14 cellular contexts compared by ENCODE assay signal in the genomic region with DNA sequence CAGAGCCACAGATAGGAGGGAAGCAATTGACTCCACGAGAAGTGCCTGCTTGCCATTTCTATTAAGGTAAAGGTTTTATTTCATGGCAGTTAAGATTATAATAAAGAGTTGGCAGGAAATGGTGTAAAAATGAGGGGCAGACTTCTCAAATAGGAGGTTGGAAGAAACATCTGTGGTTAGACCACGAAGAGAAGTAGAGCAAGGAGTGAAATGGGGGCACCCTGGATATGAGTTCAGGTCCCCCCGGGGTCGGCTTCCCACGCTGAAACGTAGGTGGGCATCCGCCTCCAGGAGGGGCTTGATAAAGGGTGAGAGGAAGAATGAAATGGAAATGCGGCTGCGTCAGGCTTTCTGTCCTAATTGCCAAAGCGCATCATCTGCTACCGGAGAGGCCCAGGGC.
A peak's percentile ranks its signal among the peaks of the same experiment; 100 is the strongest.
DNase-seq lines count a peak whose midpoint lies in the region; ATAC-seq lines count a peak whose summit lies in the region.
"Had no signal": no experiment of that assay in that cellular context is flagged by ENCODE, and none has a peak within 500 bp of the region (broad histone marks: within the 10 kb centered on the region; RNA-seq: fewer than 3 reads in every experiment).

No MANE protein-coding gene starts in this region.

- H3K4me1 Mint-ChIP-seq in T-helper 17 cell = peaks cover 20% of the 10 kb centered on the region
- peaks cover 46% of the 10 kb centered on the region for H3K4me1 Mint-ChIP-seq in dendritic cell treated with granulocyte-macrophage colony-stimulating factor and Interleukin-4, amounts not matched to agents 40 ng/mL and 50 ng/mL, for 4 days (ENCODE audit: low read depth)
- H3K4me1 Mint-ChIP-seq: B cell had no signal

- no peaks in the 10 kb centered on the region for H3K27me3 Mint-ChIP-seq in T-helper 17 cell
- H3K27me3 Mint-ChIP-seq in dendritic cell treated with granulocyte-macrophage colony-stimulating factor and Interleukin-4, amounts not matched to agents 40 ng/mL and 50 ng/mL, for 4 days = peaks cover 22% of the 10 kb centered on the region

- intact Hi-C loops in cardiac septum (cut with DNase I) (no loop called here), Right ventricle myocardium superior (cut with DNase I) (no loop called here)
- intact Hi-C loops in dendritic cell treated with granulocyte-macrophage colony-stimulating factor and Interleukin-4, amounts not matched to agents 40 ng/mL and 50 ng/mL, for 4 days (cut with micrococcal nuclease) = no loop called here

- ATAC-seq in Right ventricle myocardium superior (ENCODE audit: poor library complexity) (no peak), T-helper 17 cell (no peak)
- ATAC-seq: CD8-positive, alpha-beta T cell had no signal

- no peaks in the 10 kb centered on the region for H3K9me3 Mint-ChIP-seq in dendritic cell treated with granulocyte-macrophage colony-stimulating factor and Interleukin-4, amounts not matched to agents 40 ng/mL and 50 ng/mL, for 4 days
- H3K9me3 Mint-ChIP-seq: CD14-positive monocyte; CD8-positive, alpha-beta T cell had no signal

- H3K27ac Mint-ChIP-seq in T-helper 17 cell = peak overlapping the region; percentile 89
- H3K27ac Mint-ChIP-seq in dendritic cell treated with granulocyte-macrophage colony-stimulating factor and Interleukin-4, amounts not matched to agents 40 ng/mL and 50 ng/mL, for 4 days = peak overlapping the region; percentile 47
- H3K27ac Mint-ChIP-seq: B cell; CD14-positive monocyte; CD8-positive, alpha-beta T cell; HFFc6 had no signal

- H3K4me3 Mint-ChIP-seq in T-helper 17 cell = peak overlapping the region; percentile 58
- H3K4me3 Mint-ChIP-seq in dendritic cell treated with granulocyte-macrophage colony-stimulating factor and Interleukin-4, amounts not matched to agents 40 ng/mL and 50 ng/mL, for 4 days = no peak overlapping the region
- H3K4me3 Mint-ChIP-seq: B cell; CD8-positive, alpha-beta T cell; HFFc6 had no signal

- no peaks in the 10 kb centered on the region for H3K36me3 Mint-ChIP-seq in T-helper 17 cell (ENCODE audit: low read depth)
- H3K36me3 Mint-ChIP-seq in dendritic cell treated with granulocyte-macrophage colony-stimulating factor and Interleukin-4, amounts not matched to agents 40 ng/mL and 50 ng/mL, for 4 days (ENCODE audit: low read depth) = no peaks in the 10 kb centered on the region
- H3K36me3 Mint-ChIP-seq: CD14-positive monocyte; CD8-positive, alpha-beta T cell had no signal

- DNase-seq in cardiac septum (ENCODE audit: low spot score) = peak; percentile 41
- no peak for DNase-seq in Right ventricle myocardium superior
- DNase-seq in T-helper 17 cell = no peak
- no peak for DNase-seq in activated CD4-positive, CD25-positive, alpha-beta regulatory T cell treated with anti-CD3 and anti-CD28 coated beads, Interleukin-2, amount 50 U/mL, for 72 hours
- DNase-seq in NCI-H1092 treated with DMSO at 0.1 percent for 48 hours (lab: John Stamatoyannopoulos, UW) = no peak
- DNase-seq in activated gamma-delta T cell (lab: John Stamatoyannopoulos, UW) = no peak
- DNase-seq: Caco-2; CD8-positive, alpha-beta T cell; DMS53; HCEC 1CT; HFFc6 had no signal

- H3K9me3 ChIP-seq in T-helper 17 cell (ENCODE audit: control insufficient read depth, low read length, poor library complexity, severe bottlenecking) = no peaks in the 10 kb centered on the region
- H3K9me3 ChIP-seq: Caco-2 had no signal
